ENCODE assay signal across 8 cellular contexts in the genomic region with DNA sequence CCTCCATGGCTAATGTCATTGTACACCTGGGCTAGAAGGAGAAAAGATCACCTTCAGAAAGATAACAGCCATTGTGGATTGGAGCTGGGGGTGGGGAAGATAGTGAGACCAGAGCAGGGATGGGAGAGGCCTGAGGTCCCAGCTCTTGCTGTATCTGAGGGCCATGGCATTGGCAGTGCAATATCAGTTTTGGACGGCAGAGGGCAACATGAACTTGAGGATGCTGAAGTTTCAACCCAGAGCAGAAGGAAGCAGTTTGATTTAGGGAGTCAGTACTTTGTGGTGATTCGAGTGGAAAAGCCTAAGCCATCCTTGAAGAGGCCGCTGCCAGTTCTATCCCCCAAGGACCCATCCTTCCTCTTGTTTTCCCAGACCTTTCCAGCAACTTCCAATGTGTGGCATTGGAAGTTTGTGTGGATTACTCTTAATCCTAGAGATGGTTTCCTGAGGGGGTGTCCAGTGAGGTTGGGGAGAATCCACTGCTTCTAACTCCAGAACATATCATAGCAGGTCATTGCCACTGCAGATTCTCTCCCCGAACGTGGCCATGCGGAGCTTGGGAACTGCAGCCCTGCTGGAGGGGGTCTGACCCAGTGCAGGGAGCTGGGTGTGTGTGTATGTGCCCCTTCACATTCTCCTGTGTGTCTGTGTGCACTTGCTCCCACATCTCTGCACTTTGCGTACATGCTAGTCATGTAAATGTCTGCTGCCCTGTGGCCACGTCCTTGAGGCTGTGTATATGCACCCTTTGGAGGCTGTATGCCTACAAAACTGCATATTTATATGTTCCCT. TPM values are rescaled to one million over a fixed set of nuclear protein-coding genes. Genes with fewer than 3 reads are reported as not detected.
A peak's percentile ranks its signal among the peaks of the same experiment; 100 is the strongest.
DNase-seq lines count a peak whose midpoint lies in the region; TF ChIP-seq lines count a peak whose summit lies in the region.
"Had no signal": no experiment of that assay in that cellular context is flagged by ENCODE, and none has a peak within 500 bp of the region (broad histone marks: within the 10 kb centered on the region; RNA-seq: fewer than 3 reads in every experiment).

No MANE protein-coding gene starts in this region.

- no peaks in the 10 kb centered on the region for H3K9me3 ChIP-seq in SK-N-SH

- WGBS in SK-N-SH (ENCODE audit: low lambda C conversion rate), result 19% methylated on average over 7 of the region's 8 CpGs

- H3K4me3 Mint-ChIP-seq in activated naive CD4-positive, alpha-beta T cell treated with anti-CD3 and anti-CD28 coated beads, Interleukin-2, amount 10 ng/mL, durations not matched to agents 7 days and 5 days, result no peak overlapping the region
- H3K4me3 Mint-ChIP-seq in type B pancreatic cell, result no peak overlapping the region

- no peak overlapping the region for H3K4me3 ChIP-seq in GM12875 (ENCODE audit: low read depth, low read length)
- H3K4me3 ChIP-seq in SK-N-SH (ENCODE audit: low read depth in 2 of 2, low read length in 1 of 2), result no peak overlapping the region; a peak in 1 of 4 replicates

- no peaks in the 10 kb centered on the region for H3K9me2 ChIP-seq in SK-N-SH

- no peaks in the 10 kb centered on the region for H3K36me3 Mint-ChIP-seq in activated naive CD4-positive, alpha-beta T cell treated with anti-CD3 and anti-CD28 coated beads, Interleukin-2, amount 10 ng/mL, durations not matched to agents 7 days and 5 days
- H3K36me3 Mint-ChIP-seq in type B pancreatic cell, result no peaks in the 10 kb centered on the region

- H3K79me2 ChIP-seq in SK-N-SH (ENCODE audit: insufficient read depth), result no peaks in the 10 kb centered on the region

- H3K27me3 ChIP-seq in SK-N-SH (ENCODE audit: insufficient read depth), result no peaks in the 10 kb centered on the region

- no peaks in the 10 kb centered on the region for H3K9me3 Mint-ChIP-seq in activated naive CD4-positive, alpha-beta T cell treated with anti-CD3 and anti-CD28 coated beads, Interleukin-2, amount 10 ng/mL, durations not matched to agents 7 days and 5 days
- H3K9me3 Mint-ChIP-seq in type B pancreatic cell, result no peaks in the 10 kb centered on the region

- H3K27me3 Mint-ChIP-seq in activated naive CD4-positive, alpha-beta T cell treated with anti-CD3 and anti-CD28 coated beads, Interleukin-2, amount 10 ng/mL, durations not matched to agents 7 days and 5 days, result peaks cover 22% of the 10 kb centered on the region
- peaks cover 4% of the 10 kb centered on the region for H3K27me3 Mint-ChIP-seq in type B pancreatic cell

- no peaks in the 10 kb centered on the region for H3K4me1 Mint-ChIP-seq in activated naive CD4-positive, alpha-beta T cell treated with anti-CD3 and anti-CD28 coated beads, Interleukin-2, amount 10 ng/mL, durations not matched to agents 7 days and 5 days
- peaks cover 10% of the 10 kb centered on the region for H3K4me1 Mint-ChIP-seq in type B pancreatic cell (ENCODE audit: unreplicated experiment)

- intact Hi-C loops in head of caudate nucleus (cut with DNase I), result loop anchor here (1.0 to 10.0 kb wide), 3 partner anchors 58 to 188 kb away; no protein-coding TSS in a partner anchor

- POLR2A ChIA-PET in SK-N-SH (lab: Yijun Ruan, JAX), result interaction anchor here (1.8 kb wide), 1 partner anchor 58 kb away, joined by 10 read pairs; no protein-coding TSS in a partner anchor

- no peak overlapping the region for H3K27ac Mint-ChIP-seq in activated naive CD4-positive, alpha-beta T cell treated with anti-CD3 and anti-CD28 coated beads, Interleukin-2, amount 10 ng/mL, durations not matched to agents 7 days and 5 days
- H3K27ac Mint-ChIP-seq in type B pancreatic cell, result no peak overlapping the region

- TF ChIP-seq CTCF in GM12875 (IDR thresholded peaks at IDR 0.05; ENCODE audit: borderline replicate concordance, insufficient read depth, low read depth, low read length) (peak; percentile 85), SK-N-SH (IDR thresholded peaks at IDR 0.05) (peak; percentile 81), type B pancreatic cell (conservative IDR thresholded peaks at IDR 0.05) (peak; percentile 91)

- TF ChIP-seq RAD21 in SK-N-SH (IDR thresholded peaks at IDR 0.05; ENCODE audit: low read length), result peak; percentile 92

- no peaks in the 10 kb centered on the region for H4K20me1 ChIP-seq in SK-N-SH (ENCODE audit: insufficient read depth)

- H3K4me1 ChIP-seq in SK-N-SH (ENCODE audit: control insufficient read depth in 1 of 2, insufficient read depth in 2 of 2, low read depth in 1 of 2, low read length in 1 of 2), result peaks cover 0 to 7% of the 10 kb centered on the region in 2 experiments; a peak in 1 of 4 replicates

- H3F3A ChIP-seq in SK-N-SH (replicated peaks; ENCODE audit: insufficient read depth), result no peaks in the 10 kb centered on the region

- no peak overlapping the region for H3K9ac ChIP-seq in SK-N-SH

- H2AFZ ChIP-seq in SK-N-SH (ENCODE audit: low read depth), result no peak overlapping the region

- no peaks in the 10 kb centered on the region for H3K36me3 ChIP-seq in SK-N-SH (replicated peaks in 1 of 2; ENCODE audit: control insufficient read depth in 1 of 2, insufficient read depth in 2 of 2, low read length in 1 of 2)

- H3K4me2 ChIP-seq in SK-N-SH, result no peak overlapping the region

- no peak for TF ChIP-seq EP300 in SK-N-SH (IDR thresholded peaks at IDR 0.05; ENCODE audit: borderline replicate concordance in 1 of 2, low read depth in 1 of 2, low read length in 1 of 2)

- CTCF ChIA-PET in SK-N-SH (lab: Yijun Ruan, JAX), result interaction anchor here (0.5 to 10.3 kb wide), 52 partner anchors 9 to 432 kb away, joined by 3 to 271 read pairs (median 4); a partner anchor contains a TSS
- CTCF ChIA-PET in activated naive CD4-positive, alpha-beta T cell treated with anti-CD3 and anti-CD28 coated beads, Interleukin-2, amount 10 ng/mL, durations not matched to agents 7 days and 5 days (lab: Charles Lee), result interaction anchor here (0.6 to 11.2 kb wide), 23 partner anchors 11 to 498 kb away, joined by 3 to 219 read pairs (median 4); a partner anchor contains a TSS

- H3K27ac ChIP-seq in SK-N-SH (ENCODE audit: low read depth in 2 of 2, low read length in 1 of 2), result no peak overlapping the region

- DNase-seq in NAMALWA (ENCODE audit: low spot score) (peak; percentile 85), SK-N-SH (peak; percentile 79), head of caudate nucleus (peak; percentile 46 to 97 (median 90)), pons (ENCODE audit: low spot score) (peak; percentile 92), type B pancreatic cell (ENCODE audit: extremely low spot score, unreplicated experiment) (no peak)
- DNase-seq in activated naive CD4-positive, alpha-beta T cell treated with anti-CD3 and anti-CD28 coated beads, Interleukin-2, amount 10 ng/mL, durations not matched to agents 7 days and 5 days, result peak; percentile 84

TF ChIP-seq in SK-N-SH, 30 proteins besides CTCF, POLR2A, EP300 and RAD21:
- TF ChIP-seq RCOR1 (IDR thresholded peaks at IDR 0.05; ENCODE audit: low read length) (0 out of 2 replicates have a peak, but pooled peaks have one; percentile 32), YY1 (IDR thresholded peaks at IDR 0.05; ENCODE audit: low read depth) (no peak), SMC3 (IDR thresholded peaks at IDR 0.05; ENCODE audit: low read depth, low read length) (peak; percentile 94)

RNA-seq across cellular contexts. Expression of a gene that starts 24.1 kb away (rescaled TPM):
- not detected in 2 replicates for polyA plus RNA-seq in SK-N-SH (2012; rRNA removed)
- polyA plus RNA-seq in SK-N-SH (2012; cell fraction: cytosol; rRNA removed), result not detected in 2 replicates
- 0.02 TPM in 1 of 2 replicates, not detected in the other for polyA plus RNA-seq in SK-N-SH (2012; cell fraction: nucleus; rRNA removed)
- total RNA-seq in type B pancreatic cell (ENCODE audit: low replicate concordance), result 0.45 and 2.5 TPM in 2 replicates
- total RNA-seq: subcutaneous adipose tissue had no signal
